8 cellular contexts compared by ENCODE assay signal in genomic region chr19:511101-511841, GRCh38. TPM values are rescaled to one million over a fixed set of nuclear protein-coding genes. Genes with fewer than 3 reads are reported as not detected.
A peak's percentile ranks its signal among the peaks of the same experiment; 100 is the strongest.
DNase-seq lines count a peak whose midpoint lies in the region; ATAC-seq, FAIRE-seq and TF ChIP-seq lines count a peak whose summit lies in the region.

No MANE protein-coding gene starts in this region.

- peak overlapping the region; percentile 47 for H3K4me2 ChIP-seq in endothelial cell of umbilical vein (ENCODE audit: insufficient read depth, low read length)

- no peaks in the 10 kb centered on the region for H4K20me1 ChIP-seq in endothelial cell of umbilical vein (replicated peaks; ENCODE audit: control insufficient read depth, extremely low read depth, insufficient read depth, low read length)

- H3K4me1 ChIP-seq in endothelial cell of umbilical vein (ENCODE audit: control insufficient read depth, extremely low read depth, insufficient read depth, low read length): peaks cover 17% of the 10 kb centered on the region

- no peaks in the 10 kb centered on the region for H3K9me3 ChIP-seq in endothelial cell of umbilical vein (replicated peaks; ENCODE audit: control insufficient read depth, insufficient read depth, low read length)

- no peaks in the 10 kb centered on the region for H3K27me3 ChIP-seq in endothelial cell of umbilical vein (ENCODE audit: control insufficient read depth in 2 of 2, insufficient read depth in 2 of 2, low read length in 2 of 2)

- H3K4me1 Mint-ChIP-seq in osteocyte (ENCODE audit: unreplicated experiment): peaks cover 27% of the 10 kb centered on the region

- DNase-seq in GM12891 (ENCODE audit: insufficient read length, low spot score): no peak
- peak; percentile 89 for DNase-seq in NCI-H510A treated with DMSO at 0.1 percent for 48 hours (lab: John Stamatoyannopoulos, UW)
- peak; percentile 82 for DNase-seq in activated CD8-positive, alpha-beta memory T cell treated with anti-CD3 and anti-CD28 coated beads, Interleukin-2, amount 50 U/mL, for 1 hour (ENCODE audit: extremely low read depth)
- DNase-seq in endothelial cell of umbilical vein (ENCODE audit: low read depth, low spot score): peak; percentile 71
- DNase-seq in osteocyte (ENCODE audit: extremely low spot score, unreplicated experiment): no peak
- no peak for DNase-seq in GM19238 (ENCODE audit: insufficient read length, low spot score)
- no peak for DNase-seq in inferior parietal cortex (ENCODE audit: extremely low spot score)

- peak overlapping the region; percentile 65 for H3K27ac Mint-ChIP-seq in osteocyte (ENCODE audit: unreplicated experiment)

- ATAC-seq in HG02610 (IDR thresholded peaks at IDR 0.05; ENCODE audit: unreplicated experiment): no peak

- H3K4me3 ChIP-seq in endothelial cell of umbilical vein (replicated peaks in 1 of 3; ENCODE audit: insufficient read depth in 1 of 3, low read depth in 1 of 3, low read length in 3 of 3): no peak overlapping the region

- CTCF ChIA-PET in endothelial cell of umbilical vein (lab: Charles Lee): interaction anchor here (0.7 to 2.8 kb wide), 23 partner anchors 10 to 223 kb away, joined by 3 to 36 read pairs (median 5); partner anchors contain the start of gene CDC34

- peak overlapping the region; percentile 20 for H2AFZ ChIP-seq in endothelial cell of umbilical vein (ENCODE audit: low read depth, low read length)

- peak overlapping the region; percentile 14 for H3K4me3 Mint-ChIP-seq in osteocyte (ENCODE audit: unreplicated experiment)

- H3K27ac ChIP-seq in endothelial cell of umbilical vein (ENCODE audit: insufficient read depth, low read depth, low read length): peak overlapping the region; percentile 84

- peak overlapping the region; percentile 62 for H3K9ac ChIP-seq in endothelial cell of umbilical vein (replicated peaks; ENCODE audit: extremely low read depth, insufficient read depth, low read length)

- no peaks in the 10 kb centered on the region for H3K9me1 ChIP-seq in endothelial cell of umbilical vein (replicated peaks; ENCODE audit: control insufficient read depth, extremely low read depth, insufficient read depth, low read length)

- peaks cover 4% of the 10 kb centered on the region for H3K36me3 Mint-ChIP-seq in osteocyte (ENCODE audit: unreplicated experiment)

- BruUV-seq in endothelial cell of umbilical vein (replicated peaks; lab: Mats Ljungman, UMichigan): no TSS peak

- no peaks in the 10 kb centered on the region for H3K36me3 ChIP-seq in endothelial cell of umbilical vein (ENCODE audit: control insufficient read depth in 2 of 2, extremely low read depth in 1 of 2, insufficient read depth in 2 of 2, low read length in 2 of 2)

- dilution Hi-C loops in endothelial cell of umbilical vein (cut with MboI; ENCODE audit: extremely low pct_ligation_motif_present, low sequenced_read_pairs): no loop called here

- TF ChIP-seq CTCF in endothelial cell of umbilical vein (IDR thresholded peaks at IDR 0.05; ENCODE audit: extremely low read depth in 1 of 2, insufficient read depth in 1 of 2, low read depth in 1 of 2, low read length in 2 of 2): no peak
- no peak for TF ChIP-seq CTCF in osteocyte (IDR thresholded peaks at IDR 0.05)

- H3K79me2 ChIP-seq in endothelial cell of umbilical vein (ENCODE audit: control insufficient read depth, insufficient read depth, low read length): peaks cover 8% of the 10 kb centered on the region

- FAIRE-seq in GM12891 (lab: Jason Lieb, UNC) (peak; percentile 80), endothelial cell of umbilical vein (lab: Jason Lieb, UNC) (no peak)

- POLR2A ChIA-PET in endothelial cell of umbilical vein (lab: Charles Lee): interaction anchor here (1.2 kb wide), 1 partner anchor 21 kb away, joined by 5 read pairs; the partner anchor contains the start of gene CDC34

- H3K9me3 Mint-ChIP-seq in osteocyte (ENCODE audit: unreplicated experiment): no peaks in the 10 kb centered on the region

- TF ChIP-seq POLR2A in GM12891 (IDR thresholded peaks at IDR 0.05; ENCODE audit: low read depth, low read length) (no peak; the same call in 1 of the 2 replicates), endothelial cell of umbilical vein (IDR thresholded peaks at IDR 0.05; ENCODE audit: low read depth, low read length) (peak; percentile 34)

- intact Hi-C loops in endothelial cell of umbilical vein (cut with micrococcal nuclease): loop anchor here (2.0 kb wide), 2 partner anchors 20 to 62 kb away; partner anchors contain the start of genes BSG and CDC34

- H3K27me3 Mint-ChIP-seq in osteocyte (ENCODE audit: unreplicated experiment): no peaks in the 10 kb centered on the region

TF ChIP-seq in GM12891, 5 proteins besides CTCF, POLR2A, EP300 and RAD21:
- TF ChIP-seq SPI1 (IDR thresholded peaks at IDR 0.05; ENCODE audit: low read depth, low read length) (peak; percentile 49; the same call in 1 of the 2 replicates), POU2F2 (IDR thresholded peaks at IDR 0.05; ENCODE audit: low read depth, low read length) (peak; percentile 83), POLR2AphosphoS5 (IDR thresholded peaks at IDR 0.05; ENCODE audit: low read depth, low read length) (no peak)

TF ChIP-seq in endothelial cell of umbilical vein, 7 proteins besides CTCF, POLR2A, EP300 and RAD21:
- TF ChIP-seq JUN (IDR thresholded peaks at IDR 0.05; ENCODE audit: borderline replicate concordance, insufficient read depth, insufficient read length, low read depth) (no peak), MAX (IDR thresholded peaks at IDR 0.05; ENCODE audit: insufficient read depth, insufficient read length) (no peak)

RNA-seq across cellular contexts. Expression of gene TPGS1, which starts 4.0 kb away (rescaled TPM):
- 5.4 TPM for polyA plus RNA-seq in GM12891 (2012; ENCODE audit: low read depth, missing spikeins)
- total RNA-seq in endothelial cell of umbilical vein (24.0 and 24.7 TPM in 2 replicates), osteocyte (24.3 and 25.4 TPM in 2 replicates)
- 20.9 and 24.2 TPM in 2 replicates for polyA plus RNA-seq in endothelial cell of umbilical vein
- 2.5 and 8.3 TPM in 2 replicates for polyA plus RNA-seq in endothelial cell of umbilical vein (2011; cell fraction: cytosol; rRNA removed)
- polyA plus RNA-seq in endothelial cell of umbilical vein (2011; cell fraction: nucleus; rRNA removed): 3.7 and 4.1 TPM in 2 replicates
- 3.2 and 7.4 TPM in 2 replicates for polyA plus RNA-seq in endothelial cell of umbilical vein (2012)
- 2.7 and 3.2 TPM in 2 replicates for polyA minus RNA-seq in endothelial cell of umbilical vein
- polyA minus RNA-seq in endothelial cell of umbilical vein (2011; cell fraction: cytosol; rRNA and poly(A)+ RNA removed): 10.3 TPM
- 2.0 and 4.9 TPM in 2 replicates for polyA minus RNA-seq in endothelial cell of umbilical vein (2011; cell fraction: nucleus; rRNA and poly(A)+ RNA removed)

RNA-seq across cellular contexts. Expression of gene MADCAM1, which starts 15.0 kb away (rescaled TPM):
- polyA plus RNA-seq in GM12891 (2012; ENCODE audit: low read depth, missing spikeins): 0.68 TPM
- 0.31 and 0.44 TPM in 2 replicates for total RNA-seq in endothelial cell of umbilical vein
- 0.06 and 0.07 TPM in 2 replicates for polyA plus RNA-seq in endothelial cell of umbilical vein
- 0.03 and 0.04 TPM in 2 replicates for polyA plus RNA-seq in endothelial cell of umbilical vein (2011; cell fraction: cytosol; rRNA removed)
- polyA plus RNA-seq in endothelial cell of umbilical vein (2011; cell fraction: nucleus; rRNA removed): 0.13 and 0.15 TPM in 2 replicates
- 0.11 TPM in 1 of 2 replicates, not detected in the other for polyA plus RNA-seq in endothelial cell of umbilical vein (2012)
- polyA minus RNA-seq in endothelial cell of umbilical vein: not detected in 2 replicates
- not detected for polyA minus RNA-seq in endothelial cell of umbilical vein (2011; cell fraction: cytosol; rRNA and poly(A)+ RNA removed)
- not detected in 2 replicates for polyA minus RNA-seq in endothelial cell of umbilical vein (2011; cell fraction: nucleus; rRNA and poly(A)+ RNA removed)
- 1.1 and 1.3 TPM in 2 replicates for total RNA-seq in osteocyte

RNA-seq across cellular contexts. Expression of gene CDC34, which starts 20.3 kb away (rescaled TPM):
- polyA plus RNA-seq in GM12891 (2012; ENCODE audit: low read depth, missing spikeins): 23.2 TPM
- total RNA-seq in endothelial cell of umbilical vein (92.9 and 93.2 TPM in 2 replicates), osteocyte (65.3 and 69.0 TPM in 2 replicates)
- polyA plus RNA-seq in endothelial cell of umbilical vein: 90.4 and 101 TPM in 2 replicates
- 56.6 and 83.2 TPM in 2 replicates for polyA plus RNA-seq in endothelial cell of umbilical vein (2011; cell fraction: cytosol; rRNA removed)
- 47.0 and 48.3 TPM in 2 replicates for polyA plus RNA-seq in endothelial cell of umbilical vein (2011; cell fraction: nucleus; rRNA removed)
- polyA plus RNA-seq in endothelial cell of umbilical vein (2012): 52.7 and 77.2 TPM in 2 replicates
- polyA minus RNA-seq in endothelial cell of umbilical vein: 36.6 and 42.9 TPM in 2 replicates
- 46.1 TPM for polyA minus RNA-seq in endothelial cell of umbilical vein (2011; cell fraction: cytosol; rRNA and poly(A)+ RNA removed)
- 12.1 and 26.2 TPM in 2 replicates for polyA minus RNA-seq in endothelial cell of umbilical vein (2011; cell fraction: nucleus; rRNA and poly(A)+ RNA removed)

RNA-seq across cellular contexts. Expression of gene GZMM, which starts 32.6 kb away (rescaled TPM):
- 0.42 TPM for polyA plus RNA-seq in GM12891 (2012; ENCODE audit: low read depth, missing spikeins)
- total RNA-seq in endothelial cell of umbilical vein (not detected in 2 replicates), osteocyte (not detected in 2 replicates)
- polyA plus RNA-seq in endothelial cell of umbilical vein: not detected in 2 replicates
- polyA plus RNA-seq in endothelial cell of umbilical vein (2011; cell fraction: cytosol; rRNA removed): not detected in 2 replicates
- polyA plus RNA-seq in endothelial cell of umbilical vein (2011; cell fraction: nucleus; rRNA removed): 0.15 and 0.17 TPM in 2 replicates
- polyA plus RNA-seq in endothelial cell of umbilical vein (2012): not detected in 2 replicates
- polyA minus RNA-seq in endothelial cell of umbilical vein: not detected in 2 replicates
- polyA minus RNA-seq in endothelial cell of umbilical vein (2011; cell fraction: cytosol; rRNA and poly(A)+ RNA removed): not detected
- polyA minus RNA-seq in endothelial cell of umbilical vein (2011; cell fraction: nucleus; rRNA and poly(A)+ RNA removed): not detected in 2 replicates

RNA-seq across cellular contexts. Expression of gene SHC2, which starts 50.4 kb away (rescaled TPM):
- 0.05 TPM for polyA plus RNA-seq in GM12891 (2012; ENCODE audit: low read depth, missing spikeins)
- total RNA-seq in endothelial cell of umbilical vein: 4.2 and 7.5 TPM in 2 replicates
- polyA plus RNA-seq in endothelial cell of umbilical vein: 11.8 and 16.8 TPM in 2 replicates
- 2.1 and 5.3 TPM in 2 replicates for polyA plus RNA-seq in endothelial cell of umbilical vein (2011; cell fraction: cytosol; rRNA removed)
- polyA plus RNA-seq in endothelial cell of umbilical vein (2011; cell fraction: nucleus; rRNA removed): 28.4 and 54.0 TPM in 2 replicates
- 10.5 and 26.0 TPM in 2 replicates for polyA plus RNA-seq in endothelial cell of umbilical vein (2012)
- polyA minus RNA-seq in endothelial cell of umbilical vein: 8.2 and 9.6 TPM in 2 replicates
- polyA minus RNA-seq in endothelial cell of umbilical vein (2011; cell fraction: cytosol; rRNA and poly(A)+ RNA removed): not detected
- polyA minus RNA-seq in endothelial cell of umbilical vein (2011; cell fraction: nucleus; rRNA and poly(A)+ RNA removed): 3.1 and 6.7 TPM in 2 replicates
- total RNA-seq in osteocyte: 61.2 and 61.7 TPM in 2 replicates

Comparison
In these comparisons a context has a peak if more than half of its experiments do, and no peak if none do; other contexts are left out.
1. DNase-seq: peak in NCI-H510A treated with DMSO at 0.1 percent for 48 hours (single experiment), activated CD8-positive, alpha-beta memory T cell treated with anti-CD3 and anti-CD28 coated beads, Interleukin-2, amount 50 U/mL, for 1 hour (single experiment) and endothelial cell of umbilical vein (single experiment); none in GM12891 (single experiment), osteocyte (single experiment), GM19238 (single experiment) and inferior parietal cortex (single experiment).